In the genomic region with DNA sequence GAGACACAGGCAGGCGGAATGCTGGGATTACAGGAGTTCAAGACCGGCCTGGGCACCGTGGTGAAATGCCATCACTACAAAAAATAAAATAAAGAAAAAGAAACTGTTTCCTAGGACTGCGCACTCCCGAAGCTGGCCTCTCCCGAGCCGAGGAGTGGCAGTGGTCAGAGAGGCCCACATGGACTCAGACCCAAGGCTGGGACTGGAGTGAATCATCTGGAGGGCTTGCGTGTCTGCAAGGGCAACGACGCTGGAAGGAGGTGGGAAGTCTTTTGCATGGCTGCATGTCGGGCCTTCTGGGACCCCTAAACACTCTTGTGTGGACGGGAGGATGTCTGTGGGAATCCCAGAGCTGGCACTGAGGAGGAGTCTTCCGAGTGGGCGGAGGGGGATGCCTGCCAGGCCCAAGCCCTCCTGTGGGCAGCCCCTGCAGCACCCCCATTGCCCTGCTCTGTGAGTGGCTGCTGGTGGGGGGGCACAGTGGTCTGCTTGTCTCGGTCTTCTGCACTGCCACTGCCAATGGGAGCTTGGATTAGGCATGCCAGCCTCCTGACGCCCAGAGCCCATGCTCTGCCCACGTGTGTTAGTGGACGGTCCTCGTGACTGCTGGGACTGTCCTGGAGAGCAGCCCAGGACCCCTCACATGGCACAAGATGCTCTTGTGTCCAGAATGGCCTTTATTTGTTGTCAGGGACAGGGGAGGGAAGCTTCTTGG, we compare ENCODE assay signal across 12 cellular contexts. TPM values are rescaled to one million over a fixed set of nuclear protein-coding genes. Genes with fewer than 3 reads are reported as not detected.
DNase-seq lines count a peak whose midpoint lies in the region; ATAC-seq and TF ChIP-seq lines count a peak whose summit lies in the region.
"Had no signal": no experiment of that assay in that cellular context is flagged by ENCODE, and none has a peak within 500 bp of the region (broad histone marks: within the 10 kb centered on the region; RNA-seq: fewer than 3 reads in every experiment).

No MANE protein-coding gene starts in this region.

- H3K36me3 Mint-ChIP-seq in stimulated activated naive CD8-positive, alpha-beta T cell treated with anti-CD3 and anti-CD28 coated beads, Interleukin-15, Interleukin-2, amounts not matched to agents 100 ng/mL and 50 ng/mL, for 24 hours (ENCODE audit: low read depth): peaks cover 6% of the 10 kb centered on the region
- H3K36me3 Mint-ChIP-seq in activated T-helper 2 cell treated with anti-CD3 and anti-CD28 coated beads, Interferon-gamma antibody, Interleukin-2, Interleukin-4, amounts not matched to agents 10 μg/mL and 5 μg/mL and 100 μg/mL, durations not matched to agents 14 hours and 24 hours and 36 hours (ENCODE audit: low read depth): peaks cover 6% of the 10 kb centered on the region

- ATAC-seq in stimulated activated naive CD8-positive, alpha-beta T cell treated with anti-CD3 and anti-CD28 coated beads, Interleukin-15, amount 100 ng/mL, for 72 hours: no peak
- ATAC-seq in upper lobe of right lung: no peak
- no peak for ATAC-seq in GM19397 (IDR thresholded peaks at IDR 0.05; ENCODE audit: unreplicated experiment)
- ATAC-seq: body of pancreas had no signal

- H3K4me1 Mint-ChIP-seq in stimulated activated naive CD8-positive, alpha-beta T cell treated with anti-CD3 and anti-CD28 coated beads, Interleukin-15, Interleukin-2, amounts not matched to agents 100 ng/mL and 50 ng/mL, for 24 hours (ENCODE audit: low read depth): peaks cover 27% of the 10 kb centered on the region
- H3K4me1 Mint-ChIP-seq in stimulated activated naive CD8-positive, alpha-beta T cell treated with anti-CD3 and anti-CD28 coated beads, Interleukin-15, amount 100 ng/mL, for 72 hours: peaks cover 30% of the 10 kb centered on the region
- H3K4me1 Mint-ChIP-seq in activated T-helper 2 cell treated with anti-CD3 and anti-CD28 coated beads, Interferon-gamma antibody, Interleukin-2, Interleukin-4, amounts not matched to agents 10 μg/mL and 5 μg/mL and 100 μg/mL, durations not matched to agents 14 hours and 24 hours and 36 hours (ENCODE audit: low read depth): peaks cover 24% of the 10 kb centered on the region

- H3K27me3 ChIP-seq in upper lobe of right lung: no peaks in the 10 kb centered on the region
- H3K27me3 ChIP-seq: body of pancreas had no signal

- H3K36me3 ChIP-seq in upper lobe of right lung: peaks cover 4% of the 10 kb centered on the region

- no peaks in the 10 kb centered on the region for H3K9me3 Mint-ChIP-seq in stimulated activated naive CD8-positive, alpha-beta T cell treated with anti-CD3 and anti-CD28 coated beads, Interleukin-15, Interleukin-2, amounts not matched to agents 100 ng/mL and 50 ng/mL, for 24 hours
- no peaks in the 10 kb centered on the region for H3K9me3 Mint-ChIP-seq in stimulated activated naive CD8-positive, alpha-beta T cell treated with anti-CD3 and anti-CD28 coated beads, Interleukin-15, amount 100 ng/mL, for 72 hours
- H3K9me3 Mint-ChIP-seq in activated T-helper 2 cell treated with anti-CD3 and anti-CD28 coated beads, Interferon-gamma antibody, Interleukin-2, Interleukin-4, amounts not matched to agents 10 μg/mL and 5 μg/mL and 100 μg/mL, durations not matched to agents 14 hours and 24 hours and 36 hours: no peaks in the 10 kb centered on the region

- no peak for DNase-seq in stimulated activated naive CD8-positive, alpha-beta T cell treated with anti-CD3 and anti-CD28 coated beads, Interleukin-15, amount 100 ng/mL, for 72 hours
- no peak for DNase-seq in activated T-helper 2 cell treated with anti-CD3 and anti-CD28 coated beads, Interferon-gamma antibody, Interleukin-2, Interleukin-4, amounts not matched to agents 10 μg/mL and 5 μg/mL and 100 μg/mL, durations not matched to agents 14 hours and 24 hours and 36 hours (ENCODE audit: low spot score)
- peak; percentile 77 for DNase-seq in medulla oblongata (ENCODE audit: extremely low spot score)
- DNase-seq in upper lobe of right lung: no peak
- no peak for DNase-seq in RKO (ENCODE audit: low spot score)
- DNase-seq in NCI-H526 (lab: John Stamatoyannopoulos, UW): no peak
- DNase-seq: activated CD8-positive, alpha-beta memory T cell treated with anti-CD3 and anti-CD28 coated beads for 24 hours; activated gamma-delta T cell treated with Interleukin-2 at 50 U/mL for 16 hours; body of pancreas; dermis blood vessel endothelial cell had no signal

- H3K27ac Mint-ChIP-seq in stimulated activated naive CD8-positive, alpha-beta T cell treated with anti-CD3 and anti-CD28 coated beads, Interleukin-15, Interleukin-2, amounts not matched to agents 100 ng/mL and 50 ng/mL, for 24 hours: peak overlapping the region; percentile 26
- no peak overlapping the region for H3K27ac Mint-ChIP-seq in stimulated activated naive CD8-positive, alpha-beta T cell treated with anti-CD3 and anti-CD28 coated beads, Interleukin-15, amount 100 ng/mL, for 72 hours
- H3K27ac Mint-ChIP-seq in activated T-helper 2 cell treated with anti-CD3 and anti-CD28 coated beads, Interferon-gamma antibody, Interleukin-2, Interleukin-4, amounts not matched to agents 10 μg/mL and 5 μg/mL and 100 μg/mL, durations not matched to agents 14 hours and 24 hours and 36 hours: no peak overlapping the region

- H3K4me3 Mint-ChIP-seq in stimulated activated naive CD8-positive, alpha-beta T cell treated with anti-CD3 and anti-CD28 coated beads, Interleukin-15, Interleukin-2, amounts not matched to agents 100 ng/mL and 50 ng/mL, for 24 hours: no peak overlapping the region
- no peak overlapping the region for H3K4me3 Mint-ChIP-seq in stimulated activated naive CD8-positive, alpha-beta T cell treated with anti-CD3 and anti-CD28 coated beads, Interleukin-15, amount 100 ng/mL, for 72 hours
- peak overlapping the region; percentile 52 for H3K4me3 Mint-ChIP-seq in activated T-helper 2 cell treated with anti-CD3 and anti-CD28 coated beads, Interferon-gamma antibody, Interleukin-2, Interleukin-4, amounts not matched to agents 10 μg/mL and 5 μg/mL and 100 μg/mL, durations not matched to agents 14 hours and 24 hours and 36 hours (ENCODE audit: low read depth)

- no peak for TF ChIP-seq CTCF in upper lobe of right lung (IDR thresholded peaks at IDR 0.05)

- peak overlapping the region; percentile 75 for H3K27ac ChIP-seq in upper lobe of right lung
- H3K27ac ChIP-seq: body of pancreas had no signal

- no peak overlapping the region for H3K4me3 ChIP-seq in upper lobe of right lung
- H3K4me3 ChIP-seq: body of pancreas had no signal

- no peaks in the 10 kb centered on the region for H3K9me3 ChIP-seq in upper lobe of right lung
- H3K9me3 ChIP-seq: body of pancreas had no signal

- intact Hi-C loops in activated T-helper 2 cell treated with anti-CD3 and anti-CD28 coated beads, Interferon-gamma antibody, Interleukin-2, Interleukin-4, amounts not matched to agents 10 μg/mL and 5 μg/mL and 100 μg/mL, durations not matched to agents 14 hours and 24 hours and 36 hours (cut with micrococcal nuclease): loop anchor here (2.0 kb wide), 1 partner anchor 13 kb away; a partner anchor contains a TSS
- intact Hi-C loops in upper lobe of right lung (cut with DNase I): no loop called here

- peaks cover 28% of the 10 kb centered on the region for H3K4me1 ChIP-seq in upper lobe of right lung

- H3K27me3 Mint-ChIP-seq in stimulated activated naive CD8-positive, alpha-beta T cell treated with anti-CD3 and anti-CD28 coated beads, Interleukin-15, Interleukin-2, amounts not matched to agents 100 ng/mL and 50 ng/mL, for 24 hours: no peaks in the 10 kb centered on the region
- H3K27me3 Mint-ChIP-seq in stimulated activated naive CD8-positive, alpha-beta T cell treated with anti-CD3 and anti-CD28 coated beads, Interleukin-15, amount 100 ng/mL, for 72 hours: no peaks in the 10 kb centered on the region
- no peaks in the 10 kb centered on the region for H3K27me3 Mint-ChIP-seq in activated T-helper 2 cell treated with anti-CD3 and anti-CD28 coated beads, Interferon-gamma antibody, Interleukin-2, Interleukin-4, amounts not matched to agents 10 μg/mL and 5 μg/mL and 100 μg/mL, durations not matched to agents 14 hours and 24 hours and 36 hours (ENCODE audit: low read depth)

RNA-seq across cellular contexts. Expression of a gene that starts 1.8 kb away (rescaled TPM):
- total RNA-seq in activated T-helper 2 cell treated with anti-CD3 and anti-CD28 coated beads, Interferon-gamma antibody, Interleukin-2, Interleukin-4, amounts not matched to agents 10 μg/mL and 5 μg/mL and 100 μg/mL, durations not matched to agents 14 hours and 24 hours and 36 hours: 61.3 and 63.2 TPM in 2 replicates
- 92.0 TPM for total RNA-seq in upper lobe of right lung

RNA-seq across cellular contexts. Expression of a gene that starts 13.2 kb away (rescaled TPM):
- 89.0 and 96.0 TPM in 2 replicates for total RNA-seq in activated T-helper 2 cell treated with anti-CD3 and anti-CD28 coated beads, Interferon-gamma antibody, Interleukin-2, Interleukin-4, amounts not matched to agents 10 μg/mL and 5 μg/mL and 100 μg/mL, durations not matched to agents 14 hours and 24 hours and 36 hours
- total RNA-seq in upper lobe of right lung: 52.9 TPM
